24 cellular contexts compared by ENCODE assay signal in the genomic region with DNA sequence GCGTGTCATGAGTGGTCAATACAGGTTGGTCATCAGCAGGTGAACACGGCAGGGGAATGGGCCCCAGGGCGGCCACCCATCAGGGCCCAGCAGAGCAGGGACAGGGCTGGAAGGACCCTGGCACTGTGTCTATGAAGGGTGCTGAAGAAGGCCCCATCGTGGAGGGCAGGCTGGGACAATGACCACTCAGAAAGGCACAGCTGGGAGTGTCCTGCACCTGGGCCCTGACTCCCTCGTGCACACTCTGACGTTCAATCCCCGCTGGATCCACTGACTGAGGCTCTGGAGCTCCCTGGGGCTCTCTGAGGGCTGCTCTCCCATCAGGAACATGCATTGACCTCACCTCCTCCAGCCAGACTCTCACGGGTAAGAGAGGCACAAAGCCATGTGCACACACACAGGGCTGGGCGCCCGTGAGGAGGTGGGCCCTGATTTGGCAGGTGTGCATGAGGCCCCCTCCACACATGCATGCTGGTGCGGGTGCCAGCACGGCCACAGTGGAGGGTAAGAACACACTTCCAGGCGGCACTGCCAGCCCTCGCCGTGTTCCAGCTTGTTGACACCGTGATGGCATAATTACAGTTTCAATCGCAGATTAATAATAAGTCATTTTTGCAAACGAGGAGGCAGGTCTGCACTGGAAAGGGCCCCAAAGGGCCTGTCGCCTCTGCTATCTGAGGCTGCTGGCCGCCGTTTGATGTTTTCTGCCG. TPM values are rescaled to one million over a fixed set of nuclear protein-coding genes. Genes with fewer than 3 reads are reported as not detected.
DNase-seq lines count a peak whose midpoint lies in the region; ATAC-seq and TF ChIP-seq lines count a peak whose summit lies in the region.
"Had no signal": no experiment of that assay in that cellular context is flagged by ENCODE, and none has a peak within 500 bp of the region (broad histone marks: within the 10 kb centered on the region; RNA-seq: fewer than 3 reads in every experiment).

No MANE protein-coding gene starts in this region.

- H3K9me3 ChIP-seq in neural progenitor cell (ENCODE audit: low read depth): no peaks in the 10 kb centered on the region
- H3K9me3 ChIP-seq: ovary, tibial nerve had no signal

- H4K20me1 ChIP-seq in neural progenitor cell (ENCODE audit: low read depth): no peaks in the 10 kb centered on the region

- H3K4me3 Mint-ChIP-seq in chondrocyte (ENCODE audit: unreplicated experiment) (no peak overlapping the region), neural progenitor cell (peak overlapping the region; percentile 1)
- H3K4me3 Mint-ChIP-seq: activated CD4-positive, alpha-beta T cell treated with anti-CD3 and anti-CD28 coated beads for 36 hours; activated naive CD8-positive, alpha-beta T cell; activated T-helper 1 cell treated with anti-CD3 and anti-CD28 coated beads, Interleukin-12 subunit alpha, Interleukin-12 subunit beta, Interleukin-2, Interleukin-4 antibody, amounts not matched to agents 30 ng/mL and 10 ng/mL and 1 ng/mL, durations not matched to agents 14 hours and 24 hours and 36 hours; CD4-positive, alpha-beta memory T cell; T-cell had no signal

- no peaks in the 10 kb centered on the region for H3K27me3 Mint-ChIP-seq in chondrocyte (ENCODE audit: low read depth)
- peaks cover 16% of the 10 kb centered on the region for H3K27me3 Mint-ChIP-seq in neural progenitor cell (ENCODE audit: insufficient read depth, low read depth)
- H3K27me3 Mint-ChIP-seq: activated CD4-positive, alpha-beta T cell treated with anti-CD3 and anti-CD28 coated beads for 36 hours; activated naive CD8-positive, alpha-beta T cell; CD4-positive, alpha-beta memory T cell; T-cell had no signal

- no peak overlapping the region for H3K4me2 ChIP-seq in neural progenitor cell
- H3K4me2 ChIP-seq: hepatocyte had no signal

- no peaks in the 10 kb centered on the region for H3K27me3 ChIP-seq in neural progenitor cell
- H3K27me3 ChIP-seq: hepatocyte, ovary, tibial nerve had no signal

- no peak for TF ChIP-seq CTCF in chondrocyte (IDR thresholded peaks at IDR 0.05)
- TF ChIP-seq CTCF in neural progenitor cell (IDR thresholded peaks at IDR 0.05): no peak

- peaks cover 28% of the 10 kb centered on the region for H3K4me1 ChIP-seq in neural progenitor cell

- H3K36me3 Mint-ChIP-seq in chondrocyte (ENCODE audit: low read depth): no peaks in the 10 kb centered on the region
- no peaks in the 10 kb centered on the region for H3K36me3 Mint-ChIP-seq in neural progenitor cell
- H3K36me3 Mint-ChIP-seq: activated naive CD8-positive, alpha-beta T cell; CD4-positive, alpha-beta memory T cell; T-cell had no signal

- H3K36me3 ChIP-seq in neural progenitor cell: no peaks in the 10 kb centered on the region
- H3K36me3 ChIP-seq: ovary, tibial nerve had no signal

- no peak overlapping the region for H3K27ac Mint-ChIP-seq in chondrocyte (ENCODE audit: unreplicated experiment)
- H3K27ac Mint-ChIP-seq in neural progenitor cell: peak overlapping the region; percentile 12
- H3K27ac Mint-ChIP-seq: activated CD4-positive, alpha-beta T cell treated with anti-CD3 and anti-CD28 coated beads for 36 hours; activated naive CD8-positive, alpha-beta T cell; activated T-helper 1 cell treated with anti-CD3 and anti-CD28 coated beads, Interleukin-12 subunit alpha, Interleukin-12 subunit beta, Interleukin-2, Interleukin-4 antibody, amounts not matched to agents 30 ng/mL and 10 ng/mL and 1 ng/mL, durations not matched to agents 14 hours and 24 hours and 36 hours; T-cell had no signal

- H3K9me3 Mint-ChIP-seq in chondrocyte (ENCODE audit: low read depth) (no peaks in the 10 kb centered on the region), neural progenitor cell (no peaks in the 10 kb centered on the region)
- H3K9me3 Mint-ChIP-seq: activated T-helper 1 cell treated with anti-CD3 and anti-CD28 coated beads, Interleukin-12 subunit alpha, Interleukin-12 subunit beta, Interleukin-2, Interleukin-4 antibody, amounts not matched to agents 30 ng/mL and 10 ng/mL and 1 ng/mL, durations not matched to agents 14 hours and 24 hours and 36 hours; T-cell had no signal

- peaks cover 4% of the 10 kb centered on the region for H3F3A ChIP-seq in neural progenitor cell (ENCODE audit: low read depth)

- H3K4me1 Mint-ChIP-seq in chondrocyte (ENCODE audit: low read depth) (peaks cover 51% of the 10 kb centered on the region), neural progenitor cell (peaks cover 65% of the 10 kb centered on the region)

- ATAC-seq in HG03460 (IDR thresholded peaks at IDR 0.05; ENCODE audit: unreplicated experiment) (no peak), HG03521 (IDR thresholded peaks at IDR 0.05; ENCODE audit: unreplicated experiment) (no peak)
- ATAC-seq: activated CD4-positive, alpha-beta T cell treated with anti-CD3 and anti-CD28 coated beads for 36 hours; GM12878; K562; PC-3; T-cell had no signal

- no peak overlapping the region for H3K27ac ChIP-seq in neural progenitor cell
- H3K27ac ChIP-seq: epithelial cell of prostate, hepatocyte, ovary, tibial nerve had no signal

- DNase-seq in DMS79 (lab: John Stamatoyannopoulos, UW): peak; percentile 81
- peak; percentile 97 for DNase-seq in NCI-H1105 treated with DMSO at 0.1 percent for 48 hours (lab: John Stamatoyannopoulos, UW)
- peak; percentile 85 for DNase-seq in chondrocyte (ENCODE audit: low spot score)
- DNase-seq in neural progenitor cell (ENCODE audit: low spot score): no peak
- no peak for DNase-seq in pons (ENCODE audit: low spot score)
- DNase-seq: activated CD4-positive, alpha-beta T cell treated with anti-CD3 and anti-CD28 coated beads for 36 hours; CD4-positive, alpha-beta memory T cell; dermis blood vessel endothelial cell; foreskin melanocyte; PC-3; SHP77 treated with DMSO at 0.1 percent for 48 hours; stimulated activated CD4-positive, alpha-beta T cell treated with anti-CD3 and anti-CD28 coated beads, Interleukin-1b, Interleukin-23, amount 100 ng/mL, for 48 hours; stimulated activated naive CD4-positive, alpha-beta T cell; T-cell had no signal

- H2AFZ ChIP-seq in neural progenitor cell (replicated peaks): no peak overlapping the region
- H2AFZ ChIP-seq: hepatocyte had no signal

- H3K4me3 ChIP-seq in neural progenitor cell: no peak overlapping the region
- H3K4me3 ChIP-seq: GM12878, hepatocyte, K562, ovary, tibial nerve had no signal

- H3K9ac ChIP-seq in neural progenitor cell: no peak overlapping the region

- no peaks in the 10 kb centered on the region for H3K79me2 ChIP-seq in neural progenitor cell (ENCODE audit: low read depth)
- H3K79me2 ChIP-seq: hepatocyte had no signal

RNA-seq across cellular contexts. Expression of a gene that starts 58.5 kb away (rescaled TPM):
- total RNA-seq in chondrocyte (61.2 to 99.9 TPM (median 70.1 TPM) in 3 replicates), neural progenitor cell (ENCODE audit: low replicate concordance) (1.1 and 2.0 TPM in 2 replicates)

Comparison
In these comparisons a context has a peak if more than half of its experiments do, and no peak if none do; other contexts are left out.
1. DNase-seq: peak in DMS79 (single experiment), NCI-H1105 treated with DMSO at 0.1 percent for 48 hours (single experiment) and chondrocyte (single experiment); none in neural progenitor cell (single experiment) and pons (single experiment).
2. RNA of a gene that starts 58.5 kb away (total RNA-seq): 61.2 to 99.9 TPM in chondrocyte; 1.1 to 2.0 TPM in neural progenitor cell; every median in the first group is over 10 times any median in the second.